Comparison of ENCODE assay signal across 18 cellular contexts in genomic region chr1:169250795-169251194, GRCh38.
DNase-seq lines count a peak whose midpoint lies in the region; ATAC-seq, FAIRE-seq and TF ChIP-seq lines count a peak whose summit lies in the region.
"Had no signal": no experiment of that assay in that cellular context is flagged by ENCODE, and none has a peak within 500 bp of the region (broad histone marks: within the 10 kb centered on the region; RNA-seq: fewer than 3 reads in every experiment).

No MANE protein-coding gene starts in this region.

- no peak for FAIRE-seq in small intestine (lab: Jason Lieb, UNC)

- no peak overlapping the region for H3K27ac ChIP-seq in right lobe of liver
- H3K27ac ChIP-seq in thyroid gland: no peak overlapping the region
- H3K27ac ChIP-seq in small intestine (ENCODE audit: low read depth in 1 of 2, low read length in 1 of 2): no peak overlapping the region
- H3K27ac ChIP-seq: BLaER1 treated with 17β-estradiol and CSF1 and Interleukin-3, amounts not matched to agents 10 nM and 100 nM had no signal

- H3K36me3 ChIP-seq in right lobe of liver (no peaks in the 10 kb centered on the region), thyroid gland (no peaks in the 10 kb centered on the region), small intestine (ENCODE audit: control insufficient read depth in 2 of 2, insufficient read depth in 2 of 2, low read length in 2 of 2) (no peaks in the 10 kb centered on the region)
- H3K36me3 ChIP-seq: BLaER1 treated with 17β-estradiol and CSF1 and Interleukin-3, amounts not matched to agents 10 nM and 100 nM; HAP-1 had no signal

- H3K27me3 ChIP-seq in right lobe of liver (no peaks in the 10 kb centered on the region), thyroid gland (no peaks in the 10 kb centered on the region), small intestine (ENCODE audit: control insufficient read depth in 2 of 2, insufficient read depth in 2 of 2, low read length in 2 of 2) (no peaks in the 10 kb centered on the region)
- H3K27me3 ChIP-seq: BLaER1 treated with 17β-estradiol and CSF1 and Interleukin-3, amounts not matched to agents 10 nM and 100 nM had no signal

- TF ChIP-seq CTCF in right lobe of liver (IDR thresholded peaks at IDR 0.05) (no peak), thyroid gland (IDR thresholded peaks at IDR 0.05) (no peak)

- H3K4me1 ChIP-seq in right lobe of liver (no peaks in the 10 kb centered on the region), thyroid gland (peaks cover 0 to 1% of the 10 kb centered on the region in 2 donors), small intestine (ENCODE audit: control insufficient read depth in 2 of 2, insufficient read depth in 1 of 2, low read depth in 1 of 2, low read length in 1 of 2) (no peaks in the 10 kb centered on the region)
- H3K4me1 ChIP-seq: BLaER1 treated with 17β-estradiol and CSF1 and Interleukin-3, amounts not matched to agents 10 nM and 100 nM; HAP-1 had no signal

- DNase-seq in NCI-H1105 treated with DMSO at 0.1 percent for 48 hours (lab: John Stamatoyannopoulos, UW) (peak; percentile 9), NCI-H1105 (lab: John Stamatoyannopoulos, UW) (no peak), NCI-H1092 (lab: John Stamatoyannopoulos, UW) (peak; percentile 15), NCI-H748 treated with DMSO at 0.1 percent for 48 hours (lab: John Stamatoyannopoulos, UW) (peak; percentile 71), right lobe of liver (no peak), thyroid gland (no peak), small intestine (no peak)
- DNase-seq: 8988T, DMS 273 treated with DMSO at 0.1 percent for 48 hours, Kasumi-1, NCI-H1694, NCI-H2171, NCI-H446, NCI-H82, T-helper 9 cell had no signal

- WGBS in right lobe of liver (ENCODE audit: insufficient coverage, low coverage, low lambda C conversion rate, missing lambda C conversion rate): 38% methylated on average over 3 of the region's 3 CpGs
- whole genome bisulfite sequencing in thyroid gland, 2 donors: 80 to 81% methylated on average over 3 of the region's 3 CpGs
- 89 to 91% (median 90%) methylated on average over 3 of the region's 3 CpGs for WGBS in small intestine, 3 donors

- H3K4me3 ChIP-seq in right lobe of liver: no peak overlapping the region
- no peak overlapping the region for H3K4me3 ChIP-seq in thyroid gland (replicated peaks in 1 of 3)
- no peak overlapping the region for H3K4me3 ChIP-seq in small intestine (ENCODE audit: low read depth in 1 of 2, low read length in 2 of 2)
- H3K4me3 ChIP-seq: BLaER1 treated with 17β-estradiol and CSF1 and Interleukin-3, amounts not matched to agents 10 nM and 100 nM; HAP-1 had no signal

- intact Hi-C loops in right lobe of liver (cut with DNase I): no loop called here
- intact Hi-C loops in thyroid gland (cut with DNase I): no loop called here

- TF ChIP-seq POLR2A in right lobe of liver (IDR thresholded peaks at IDR 0.05): no peak
- TF ChIP-seq POLR2A in thyroid gland (IDR thresholded peaks at IDR 0.05): no peak

- ATAC-seq in right lobe of liver (peak in 3 of 4 donors; percentile 46 to 69 (median 65)), HG02981 (IDR thresholded peaks at IDR 0.05; ENCODE audit: unreplicated experiment) (no peak)

- H3K9me3 ChIP-seq in right lobe of liver (no peaks in the 10 kb centered on the region), thyroid gland (no peaks in the 10 kb centered on the region), small intestine (ENCODE audit: control insufficient read depth, low read depth) (no peaks in the 10 kb centered on the region)
- H3K9me3 ChIP-seq: BLaER1 treated with 17β-estradiol and CSF1 and Interleukin-3, amounts not matched to agents 10 nM and 100 nM; HAP-1 had no signal

Comparison
In these comparisons a context has a peak if more than half of its experiments do, and no peak if none do; other contexts are left out.
1. DNase-seq: peak in NCI-H1105 treated with DMSO at 0.1 percent for 48 hours (single experiment), NCI-H1092 (single experiment) and NCI-H748 treated with DMSO at 0.1 percent for 48 hours (single experiment); none in NCI-H1105 (single experiment), right lobe of liver (0 of 3), thyroid gland (0 of 2) and small intestine (single experiment).